ENCODE assay signal across 9 cellular contexts in genomic region chr7:47497367-47498096, GRCh38.
A peak's percentile ranks its signal among the peaks of the same experiment; 100 is the strongest.
DNase-seq lines count a peak whose midpoint lies in the region; ATAC-seq, FAIRE-seq and TF ChIP-seq lines count a peak whose summit lies in the region.
"Had no signal": no experiment of that assay in that cellular context is flagged by ENCODE, and none has a peak within 500 bp of the region (broad histone marks: within the 10 kb centered on the region; RNA-seq: fewer than 3 reads in every experiment).

No MANE protein-coding gene starts in this region.

- H3K27ac ChIP-seq in smooth muscle cell (ENCODE audit: low read depth): peak overlapping the region; percentile 61

- no peaks in the 10 kb centered on the region for H4K20me1 ChIP-seq in smooth muscle cell (ENCODE audit: low read depth)

- H3K9ac ChIP-seq in smooth muscle cell (ENCODE audit: low read depth): no peak overlapping the region

- H3K4me3 ChIP-seq in choroid plexus epithelial cell (ENCODE audit: low read depth, low read length): no peak overlapping the region
- no peak overlapping the region for H3K4me3 ChIP-seq in smooth muscle cell

- H3K4me1 ChIP-seq in smooth muscle cell (ENCODE audit: low read depth): peaks cover 38% of the 10 kb centered on the region

- no peaks in the 10 kb centered on the region for H3K9me3 ChIP-seq in smooth muscle cell (replicated peaks; ENCODE audit: low read depth)

- peak overlapping the region; percentile 61 for H3K4me2 ChIP-seq in smooth muscle cell

- no peak for FAIRE-seq in frontal cortex (lab: Jason Lieb, UNC)
- FAIRE-seq: keratinocyte had no signal

- peak; percentile 76 for ATAC-seq in GM19438 (IDR thresholded peaks at IDR 0.05; ENCODE audit: low read depth, unreplicated experiment)
- peak; percentile 92 for ATAC-seq in HG03342 (IDR thresholded peaks at IDR 0.05; ENCODE audit: unreplicated experiment)

- 37% methylated on average over 12 of the region's 12 CpGs for WGBS in smooth muscle cell (ENCODE audit: low lambda C conversion rate)

- no peaks in the 10 kb centered on the region for H3K27me3 ChIP-seq in smooth muscle cell (ENCODE audit: low read depth)

- TF ChIP-seq CTCF in choroid plexus epithelial cell (conservative IDR thresholded peaks at IDR 0.05; ENCODE audit: low read depth, low read length) (no peak), smooth muscle cell (IDR thresholded peaks at IDR 0.05; ENCODE audit: borderline replicate concordance, insufficient read depth, poor library complexity, severe bottlenecking) (no peak)

- DNase-seq in CD1c-positive myeloid dendritic cell (ENCODE audit: extremely low spot score): peak; percentile 88
- DNase-seq in choroid plexus epithelial cell (ENCODE audit: low read depth): peak; percentile 47
- DNase-seq in smooth muscle cell (lab: John Stamatoyannopoulos, UW; ENCODE audit: unreplicated experiment): no peak
- no peak for DNase-seq in frontal cortex (ENCODE audit: low spot score in 2 of 2)
- no peak for DNase-seq in stimulated activated CD4-positive, alpha-beta T cell treated with anti-CD3 and anti-CD28 coated beads, Interleukin-4, amount 100 ng/mL, for 4 hours
- DNase-seq in NCI-H526 treated with DMSO at 0.1 percent for 48 hours (lab: John Stamatoyannopoulos, UW): no peak

- no peaks in the 10 kb centered on the region for H3K36me3 ChIP-seq in smooth muscle cell (ENCODE audit: low read depth)

- H3F3A ChIP-seq in smooth muscle cell (ENCODE audit: low read depth): peaks cover 11% of the 10 kb centered on the region

- H3K79me2 ChIP-seq in smooth muscle cell (ENCODE audit: low read depth): peaks cover 69% of the 10 kb centered on the region

- no peak overlapping the region for H2AFZ ChIP-seq in smooth muscle cell (ENCODE audit: low read depth)

Comparison
In these comparisons a context has a peak if more than half of its experiments do, and no peak if none do; other contexts are left out.
1. DNase-seq: peak in CD1c-positive myeloid dendritic cell (single experiment) and choroid plexus epithelial cell (single experiment); none in smooth muscle cell (single experiment), frontal cortex (0 of 2), stimulated activated CD4-positive, alpha-beta T cell treated with anti-CD3 and anti-CD28 coated beads, Interleukin-4, amount 100 ng/mL, for 4 hours (0 of 2) and NCI-H526 treated with DMSO at 0.1 percent for 48 hours (single experiment).